13 cellular contexts compared by ENCODE assay signal in genomic region chr3:182818296-182818978, GRCh38.
"Had no signal": no experiment of that assay in that cellular context is flagged by ENCODE, and none has a peak within 500 bp of the region (broad histone marks: within the 10 kb centered on the region; RNA-seq: fewer than 3 reads in every experiment).

No MANE protein-coding gene starts in this region.

- H3K27ac ChIP-seq: esophagus squamous epithelium, heart left ventricle, left ventricle myocardium inferior, pancreas, transverse colon had no signal

- DNase-seq: activated CD4-positive, alpha-beta T cell treated with anti-CD3 and anti-CD28 coated beads, Interleukin-2, amount 50 U/mL, for 4 hours; activated gamma-delta T cell treated with Interleukin-2 at 50 U/mL for 16 hours; activated naive CD8-positive, alpha-beta T cell treated with anti-CD3 and anti-CD28 coated beads for 36 hours; activated T-cell treated with anti-CD3 and anti-CD28 coated beads, Interleukin-2, amount 50 U/mL, for 4 hours; aorta; esophagus squamous epithelium; heart left ventricle; left ventricle myocardium inferior; mesenchymal stem cell; pancreas; transverse colon had no signal

- H3K27ac Mint-ChIP-seq: activated naive CD8-positive, alpha-beta T cell treated with anti-CD3 and anti-CD28 coated beads for 36 hours; nephron; stimulated activated memory B cell treated with anti-CD40 and anti-IgM and Interleukin-4, amounts not matched to agents 10 μg/mL and 1 μg/mL and 100 μg/mL, for 72 hours had no signal

- H3K27me3 ChIP-seq: esophagus squamous epithelium, heart left ventricle, pancreas, transverse colon had no signal

- H3K9me3 Mint-ChIP-seq: activated T-cell treated with anti-CD3 and anti-CD28 coated beads, Interleukin-2, amount 50 U/mL, for 4 hours; stimulated activated memory B cell treated with anti-CD40 and anti-IgM and Interleukin-4, amounts not matched to agents 10 μg/mL and 1 μg/mL and 100 μg/mL, for 72 hours had no signal

- H3K4me3 Mint-ChIP-seq: activated naive CD8-positive, alpha-beta T cell treated with anti-CD3 and anti-CD28 coated beads for 36 hours; activated T-cell treated with anti-CD3 and anti-CD28 coated beads, Interleukin-2, amount 50 U/mL, for 4 hours; nephron; stimulated activated memory B cell treated with anti-CD40 and anti-IgM and Interleukin-4, amounts not matched to agents 10 μg/mL and 1 μg/mL and 100 μg/mL, for 72 hours had no signal

- H3K27me3 Mint-ChIP-seq: activated naive CD8-positive, alpha-beta T cell treated with anti-CD3 and anti-CD28 coated beads for 36 hours; stimulated activated memory B cell treated with anti-CD40 and anti-IgM and Interleukin-4, amounts not matched to agents 10 μg/mL and 1 μg/mL and 100 μg/mL, for 72 hours had no signal

- H3K4me3 ChIP-seq: esophagus squamous epithelium, left ventricle myocardium inferior, pancreas, transverse colon had no signal

- H3K9me3 ChIP-seq: esophagus squamous epithelium, pancreas, transverse colon had no signal
